Comparison of ENCODE assay signal across 9 cellular contexts in genomic region chr3:139676634-139677197, GRCh38. TPM values are rescaled to one million over a fixed set of nuclear protein-coding genes. Genes with fewer than 3 reads are reported as not detected.
A peak's percentile ranks its signal among the peaks of the same experiment; 100 is the strongest.
DNase-seq lines count a peak whose midpoint lies in the region; ATAC-seq and TF ChIP-seq lines count a peak whose summit lies in the region.
"Had no signal": no experiment of that assay in that cellular context is flagged by ENCODE, and none has a peak within 500 bp of the region (broad histone marks: within the 10 kb centered on the region; RNA-seq: fewer than 3 reads in every experiment).

No MANE protein-coding gene starts in this region.

- DNase-seq in CD14-positive monocyte (ENCODE audit: low spot score) (no peak), LNCaP clone FGC (ENCODE audit: low read depth) (no peak), neuronal stem cell (ENCODE audit: low spot score) (no peak)
- no peak for DNase-seq in central memory CD8-positive, alpha-beta T cell (ENCODE audit: low spot score in 2 of 2)
- no peak for DNase-seq in natural killer cell treated with Interleukin-12 subunit alpha and Interleukin-12 subunit beta and Interleukin-15 and Interleukin-18, amount 100 ng/mL, for 72 hours (ENCODE audit: low spot score)
- DNase-seq in effector CD8-positive, alpha-beta T cell (lab: John Stamatoyannopoulos, UW): no peak
- DNase-seq: DMS79 treated with DMSO at 0.1 percent for 48 hours had no signal

- no peak overlapping the region for H3K9ac ChIP-seq in neuronal stem cell (ENCODE audit: low read depth, low read length, poor library complexity)

- no peak overlapping the region for H2BK12ac ChIP-seq in neuronal stem cell (ENCODE audit: low read length)

- no peak overlapping the region for H3K27ac ChIP-seq in neuronal stem cell (replicated peaks; ENCODE audit: low read length)

- H2BK15ac ChIP-seq in neuronal stem cell (ENCODE audit: low read length): no peak overlapping the region

- intact Hi-C loops in CD14-positive monocyte (cut with micrococcal nuclease): no loop called here

- no peaks in the 10 kb centered on the region for H3K9me3 Mint-ChIP-seq in CD14-positive monocyte
- H3K9me3 Mint-ChIP-seq in central memory CD8-positive, alpha-beta T cell: no peaks in the 10 kb centered on the region
- H3K9me3 Mint-ChIP-seq in natural killer cell treated with Interleukin-12 subunit alpha and Interleukin-12 subunit beta and Interleukin-15 and Interleukin-18, amount 100 ng/mL, for 72 hours: no peaks in the 10 kb centered on the region

- H3K4me3 ChIP-seq in LNCaP clone FGC (ENCODE audit: low read depth, low read length) (peak overlapping the region; percentile 66), neuronal stem cell (ENCODE audit: low read length in 2 of 2) (no peak overlapping the region)

- peaks cover 2 to 6% of the 10 kb centered on the region in 2 donors for H3K4me1 ChIP-seq in neuronal stem cell (ENCODE audit: control insufficient read depth in 2 of 2, insufficient read depth in 1 of 2, low read depth in 1 of 2, low read length in 2 of 2)

- peak overlapping the region in 1 of 7 donors; percentile 28 for H3K27ac Mint-ChIP-seq in CD14-positive monocyte
- H3K27ac Mint-ChIP-seq in central memory CD8-positive, alpha-beta T cell (ENCODE audit: low read depth): no peak overlapping the region
- no peak overlapping the region for H3K27ac Mint-ChIP-seq in natural killer cell treated with Interleukin-12 subunit alpha and Interleukin-12 subunit beta and Interleukin-15 and Interleukin-18, amount 100 ng/mL, for 72 hours

- no peak overlapping the region for H2BK5ac ChIP-seq in neuronal stem cell (ENCODE audit: low read length)

- no peak overlapping the region for H2AK5ac ChIP-seq in neuronal stem cell (ENCODE audit: low read depth, low read length)

- no peak overlapping the region for H2AFZ ChIP-seq in neuronal stem cell (ENCODE audit: low read length)

- no peak overlapping the region for H4K91ac ChIP-seq in neuronal stem cell (ENCODE audit: low read depth, low read length, poor library complexity)

- H3K4me2 ChIP-seq in neuronal stem cell (ENCODE audit: insufficient read depth, low read length, poor library complexity, severe bottlenecking): no peak overlapping the region

- no peak overlapping the region for H3K23ac ChIP-seq in neuronal stem cell (ENCODE audit: low read depth, low read length, poor library complexity)

- H3K36me3 ChIP-seq in neuronal stem cell (replicated peaks in 1 of 2; ENCODE audit: control insufficient read depth in 2 of 2, insufficient read depth in 2 of 2, low read length in 2 of 2): no peaks in the 10 kb centered on the region

- no peak overlapping the region for H3K18ac ChIP-seq in neuronal stem cell (ENCODE audit: low read length)

- H3K79me1 ChIP-seq in neuronal stem cell (ENCODE audit: low read depth, low read length): no peaks in the 10 kb centered on the region

- H3K4ac ChIP-seq in neuronal stem cell (ENCODE audit: low read length): no peak overlapping the region

- H3K4me3 Mint-ChIP-seq in CD14-positive monocyte: peak overlapping the region; percentile 85 to 88
- H3K4me3 Mint-ChIP-seq in central memory CD8-positive, alpha-beta T cell: peak overlapping the region; percentile 72
- H3K4me3 Mint-ChIP-seq in natural killer cell treated with Interleukin-12 subunit alpha and Interleukin-12 subunit beta and Interleukin-15 and Interleukin-18, amount 100 ng/mL, for 72 hours: peak overlapping the region; percentile 71

- no CpG with 5 or more reads among the region's 5 CpGs for WGBS in neuronal stem cell (ENCODE audit: extremely low coverage in 2 of 2, insufficient read length in 2 of 2, insufficient replicate concordance in 1 of 2), 2 donors

- TF ChIP-seq CTCF in CD14-positive monocyte (IDR thresholded peaks at IDR 0.05): no peak
- TF ChIP-seq CTCF in LNCaP clone FGC (IDR thresholded peaks at IDR 0.05; ENCODE audit: control insufficient read depth, extremely low read depth, insufficient read depth): no peak

- H2BK120ac ChIP-seq in neuronal stem cell (ENCODE audit: low read depth, low read length): no peak overlapping the region

- no peak for ATAC-seq in central memory CD8-positive, alpha-beta T cell (replicated peaks; ENCODE audit: extremely low read depth, poor library complexity, severe bottlenecking)
- ATAC-seq in natural killer cell treated with Interleukin-12 subunit alpha and Interleukin-12 subunit beta and Interleukin-15 and Interleukin-18, amount 100 ng/mL, for 72 hours: no peak
- ATAC-seq in GM21825 (IDR thresholded peaks at IDR 0.05; ENCODE audit: unreplicated experiment) (no peak), GM21526 (IDR thresholded peaks at IDR 0.05; ENCODE audit: low FRiP score, unreplicated experiment) (no peak)

- H3K4me1 Mint-ChIP-seq in CD14-positive monocyte: peaks cover 19% of the 10 kb centered on the region
- H3K4me1 Mint-ChIP-seq in central memory CD8-positive, alpha-beta T cell: no peaks in the 10 kb centered on the region
- peaks cover 0 to 8% of the 10 kb centered on the region in 2 donors for H3K4me1 Mint-ChIP-seq in natural killer cell treated with Interleukin-12 subunit alpha and Interleukin-12 subunit beta and Interleukin-15 and Interleukin-18, amount 100 ng/mL, for 72 hours (ENCODE audit: low read depth in 2 of 2)

- H3K27me3 ChIP-seq in neuronal stem cell (ENCODE audit: control insufficient read depth in 3 of 3, insufficient read depth in 3 of 3, low read depth in 1 of 3, low read length in 3 of 3): peaks cover 6 to 49% (median 19%) of the 10 kb centered on the region in 3 experiments

- no peak overlapping the region for H4K8ac ChIP-seq in neuronal stem cell (ENCODE audit: low read depth, low read length)

- peaks cover 1 to 4% (median 3%) of the 10 kb centered on the region in 3 donors for H3K27me3 Mint-ChIP-seq in CD14-positive monocyte (ENCODE audit: low read depth in 3 of 3)
- no peaks in the 10 kb centered on the region for H3K27me3 Mint-ChIP-seq in central memory CD8-positive, alpha-beta T cell
- peaks cover 12 to 16% of the 10 kb centered on the region in 2 donors for H3K27me3 Mint-ChIP-seq in natural killer cell treated with Interleukin-12 subunit alpha and Interleukin-12 subunit beta and Interleukin-15 and Interleukin-18, amount 100 ng/mL, for 72 hours

- H3K36me3 Mint-ChIP-seq in CD14-positive monocyte: no peaks in the 10 kb centered on the region
- no peaks in the 10 kb centered on the region for H3K36me3 Mint-ChIP-seq in central memory CD8-positive, alpha-beta T cell (ENCODE audit: insufficient read depth)
- H3K36me3 Mint-ChIP-seq in natural killer cell treated with Interleukin-12 subunit alpha and Interleukin-12 subunit beta and Interleukin-15 and Interleukin-18, amount 100 ng/mL, for 72 hours: no peaks in the 10 kb centered on the region

- H3K9me3 ChIP-seq in neuronal stem cell (replicated peaks in 1 of 2; ENCODE audit: control insufficient read depth in 2 of 2, insufficient read depth in 1 of 2, low read depth in 1 of 2, low read length in 2 of 2): no peaks in the 10 kb centered on the region

- no peak overlapping the region for H3K14ac ChIP-seq in neuronal stem cell (ENCODE audit: low read length)

RNA-seq across cellular contexts. Expression of gene NMNAT3, which starts 1.1 kb away (rescaled TPM):
- polyA plus RNA-seq in CD14-positive monocyte: 1 to 10 TPM; 1.4 to 5.7 TPM
- total RNA-seq in natural killer cell treated with Interleukin-12 subunit alpha and Interleukin-12 subunit beta and Interleukin-15 and Interleukin-18, amount 100 ng/mL, for 72 hours: 1 to 10 TPM; 3.4 to 5.0 TPM
- 0.20 TPM for polyA plus RNA-seq in neuronal stem cell (2013, experiment 1 of 2)
- polyA plus RNA-seq in neuronal stem cell (2013, experiment 2 of 2): 0.24 TPM
